Comparison of ENCODE assay signal across 23 cellular contexts in genomic region chr21:31255036-31255435, GRCh38.
"Had no signal": no experiment of that assay in that cellular context is flagged by ENCODE, and none has a peak within 500 bp of the region (broad histone marks: within the 10 kb centered on the region; RNA-seq: fewer than 3 reads in every experiment).

No MANE protein-coding gene starts in this region.

- H3K27ac Mint-ChIP-seq: immature natural killer cell; memory B cell; naive B cell; natural killer cell; nephron progenitor cell; neural progenitor cell; stimulated activated memory B cell treated with anti-CD40 and anti-IgM and Interleukin-4, amounts not matched to agents 10 μg/mL and 1 μg/mL and 100 μg/mL, for 72 hours; stimulated activated naive CD8-positive, alpha-beta T cell treated with anti-CD3 and anti-CD28 coated beads, Interleukin-15, amount 100 ng/mL, for 72 hours had no signal

- H3K4me1 Mint-ChIP-seq: immature natural killer cell; memory B cell; naive B cell; natural killer cell; stimulated activated memory B cell treated with anti-CD40 and anti-IgM and Interleukin-4, amounts not matched to agents 10 μg/mL and 1 μg/mL and 100 μg/mL, for 72 hours; stimulated activated naive CD8-positive, alpha-beta T cell treated with anti-CD3 and anti-CD28 coated beads, Interleukin-15, amount 100 ng/mL, for 72 hours had no signal

- H3K4me1 ChIP-seq: left ventricle myocardium inferior, right atrium auricular region, right lobe of liver, tibial nerve, upper lobe of left lung had no signal

- H3K9me3 ChIP-seq: left ventricle myocardium inferior, ovary, right atrium auricular region, right lobe of liver, tibial nerve, upper lobe of left lung had no signal

- H3K4me2 ChIP-seq: neural progenitor cell, smooth muscle cell had no signal

- H3K27ac ChIP-seq: left ventricle myocardium inferior, neural progenitor cell, ovary, right atrium auricular region, right lobe of liver, tibial nerve, upper lobe of left lung had no signal

- H3K9me3 Mint-ChIP-seq: immature natural killer cell; memory B cell; natural killer cell; nephron progenitor cell; stimulated activated memory B cell treated with anti-CD40 and anti-IgM and Interleukin-4, amounts not matched to agents 10 μg/mL and 1 μg/mL and 100 μg/mL, for 72 hours; stimulated activated naive CD8-positive, alpha-beta T cell treated with anti-CD3 and anti-CD28 coated beads, Interleukin-15, amount 100 ng/mL, for 72 hours had no signal

- H3K27me3 Mint-ChIP-seq: naive B cell; progenitor cell of endocrine pancreas; stimulated activated memory B cell treated with anti-CD40 and anti-IgM and Interleukin-4, amounts not matched to agents 10 μg/mL and 1 μg/mL and 100 μg/mL, for 72 hours; stimulated activated naive CD8-positive, alpha-beta T cell treated with anti-CD3 and anti-CD28 coated beads, Interleukin-15, amount 100 ng/mL, for 72 hours had no signal

- H3K9ac ChIP-seq: neural progenitor cell had no signal

- H3K36me3 Mint-ChIP-seq: immature natural killer cell; memory B cell; naive B cell; natural killer cell; stimulated activated memory B cell treated with anti-CD40 and anti-IgM and Interleukin-4, amounts not matched to agents 10 μg/mL and 1 μg/mL and 100 μg/mL, for 72 hours had no signal

- H2AFZ ChIP-seq: neural progenitor cell had no signal

- DNase-seq: immature natural killer cell; left ventricle myocardium inferior; naive B cell; natural killer cell; nephron progenitor cell; ovary; right lobe of liver; stimulated activated CD4-positive, alpha-beta T cell treated with anti-CD3 and anti-CD28 coated beads, Interleukin-1b, Interleukin-23, amount 100 ng/mL, for 48 hours; stimulated activated CD4-positive, alpha-beta T cell treated with anti-CD3 and anti-CD28 coated beads, Interleukin-2, amount 100 ng/mL, for 48 hours; stimulated activated CD4-positive, alpha-beta T cell treated with anti-CD3 and anti-CD28 coated beads, Interleukin-4, amount 100 ng/mL, for 4 hours; stimulated activated CD8-positive, alpha-beta memory T cell treated with anti-CD3 and anti-CD28 coated beads, Interleukin-4, amount 100 ng/mL, for 48 hours; stimulated activated naive CD4-positive, alpha-beta T cell treated with Interleukin-2 at 50 U/mL for 16 hours; stimulated activated naive CD8-positive, alpha-beta T cell treated with anti-CD3 and anti-CD28 coated beads, Interleukin-15, amount 100 ng/mL, for 72 hours; substantia nigra; upper lobe of left lung had no signal

- H3K27me3 ChIP-seq: neural progenitor cell, ovary, right atrium auricular region, right lobe of liver, tibial nerve, upper lobe of left lung had no signal

- H3K4me3 ChIP-seq: left ventricle myocardium inferior, lung, neural progenitor cell, ovary, right atrium auricular region, right lobe of liver, smooth muscle cell, tibial nerve, upper lobe of left lung had no signal

- H3K4me3 Mint-ChIP-seq: immature natural killer cell; memory B cell; naive B cell; natural killer cell; nephron progenitor cell; neural progenitor cell; stimulated activated memory B cell treated with anti-CD40 and anti-IgM and Interleukin-4, amounts not matched to agents 10 μg/mL and 1 μg/mL and 100 μg/mL, for 72 hours; stimulated activated naive CD8-positive, alpha-beta T cell treated with anti-CD3 and anti-CD28 coated beads, Interleukin-15, amount 100 ng/mL, for 72 hours had no signal

- H3K36me3 ChIP-seq: left ventricle myocardium inferior, neural progenitor cell, ovary, right atrium auricular region, right lobe of liver, tibial nerve, upper lobe of left lung had no signal
